25 cellular contexts compared by ENCODE assay signal in genomic region chr1:240394353-240394752, GRCh38.
"Had no signal": no experiment of that assay in that cellular context is flagged by ENCODE, and none has a peak within 500 bp of the region (broad histone marks: within the 10 kb centered on the region; RNA-seq: fewer than 3 reads in every experiment).

No MANE protein-coding gene starts in this region.

- DNase-seq: stimulated activated CD4-positive, alpha-beta T cell treated with anti-CD3 and anti-CD28 coated beads, Interleukin-2, amount 100 ng/mL, for 48 hours; stimulated activated CD4-positive, alpha-beta T cell treated with anti-CD3 and anti-CD28 coated beads, Interleukin-4, amount 100 ng/mL, for 1 hour; stimulated activated CD4-positive, alpha-beta T cell treated with anti-CD3 and anti-CD28 coated beads, Interleukin-4, amount 100 ng/mL, for 24 hours; stimulated activated CD4-positive, alpha-beta T cell treated with anti-CD3 and anti-CD28 coated beads, Interleukin-4, amount 100 ng/mL, for 4 hours; stimulated activated CD8-positive, alpha-beta memory T cell treated with anti-CD3 and anti-CD28 coated beads, Interleukin-4, amount 100 ng/mL, for 48 hours; stimulated activated naive B cell treated with anti-CD40 and anti-IgM and Interleukin-4, amounts not matched to agents 10 μg/mL and 1 μg/mL and 100 μg/mL, for 72 hours; stimulated activated naive CD4-positive, alpha-beta T cell; stimulated activated naive CD4-positive, alpha-beta T cell treated with Interleukin-2 at 50 U/mL for 16 hours; stimulated activated naive CD8-positive, alpha-beta T cell treated with anti-CD3 and anti-CD28 coated beads, Interleukin-15, amount 100 ng/mL, for 72 hours; stimulated activated naive CD8-positive, alpha-beta T cell treated with anti-CD3 and anti-CD28 coated beads, Interleukin-15, Interleukin-2, amounts not matched to agents 100 U/mL and 50 U/mL, for 24 hours; stomach; substantia nigra; testis; thyroid gland; tibial artery; transverse colon; upper lobe of left lung; upper lobe of right lung; uterus had no signal

- H3K27ac ChIP-seq: stomach, suprapubic skin, testis, thoracic aorta, thyroid gland, tibial artery, tibial nerve, transverse colon, upper lobe of left lung, upper lobe of right lung, uterus, vagina had no signal

- H3K4me3 ChIP-seq: stomach, suprapubic skin, testis, thoracic aorta, thyroid gland, tibial artery, tibial nerve, transverse colon, upper lobe of left lung, upper lobe of right lung, uterus, vagina had no signal

- H3K9me3 ChIP-seq: stomach, suprapubic skin, testis, thoracic aorta, thyroid gland, tibial artery, tibial nerve, transverse colon, upper lobe of left lung, upper lobe of right lung, uterus, vagina had no signal

- H3K36me3 ChIP-seq: stomach, suprapubic skin, thoracic aorta, thyroid gland, tibial artery, transverse colon, upper lobe of left lung, upper lobe of right lung, uterus, vagina had no signal

- ATAC-seq: stimulated activated effector memory CD8-positive, alpha-beta T cell treated with anti-CD3 and anti-CD28 coated beads, Interleukin-12 subunit alpha, Interleukin-12 subunit beta, amount 100 ng/mL, for 72 hours; stimulated activated memory B cell treated with anti-CD40 and anti-IgM and Interleukin-4, amounts not matched to agents 10 μg/mL and 1 μg/mL and 100 μg/mL, for 72 hours; stimulated activated naive B cell treated with anti-CD40 and anti-IgM and Interleukin-4, amounts not matched to agents 10 μg/mL and 1 μg/mL and 100 μg/mL, for 72 hours; stimulated activated naive CD8-positive, alpha-beta T cell treated with anti-CD3 and anti-CD28 coated beads, Interleukin-15, amount 100 ng/mL, for 72 hours; stimulated activated naive CD8-positive, alpha-beta T cell treated with anti-CD3 and anti-CD28 coated beads, Interleukin-15, Interleukin-2, amounts not matched to agents 100 U/mL and 50 U/mL, for 24 hours; upper lobe of right lung had no signal

- H3K4me1 ChIP-seq: stomach, suprapubic skin, testis, thyroid gland, tibial artery, tibial nerve, transverse colon, upper lobe of left lung, upper lobe of right lung, uterus, vagina had no signal
